20 cellular contexts compared by ENCODE assay signal in genomic region chr6:54525731-54526130, GRCh38.
DNase-seq lines count a peak whose midpoint lies in the region; TF ChIP-seq lines count a peak whose summit lies in the region.
"Had no signal": no experiment of that assay in that cellular context is flagged by ENCODE, and none has a peak within 500 bp of the region (broad histone marks: within the 10 kb centered on the region; RNA-seq: fewer than 3 reads in every experiment).

No MANE protein-coding gene starts in this region.

- TF ChIP-seq EP300 in SK-N-SH (IDR thresholded peaks at IDR 0.05; ENCODE audit: borderline replicate concordance in 1 of 2, low read depth in 1 of 2, low read length in 1 of 2) = no peak

- no peaks in the 10 kb centered on the region for H4K20me1 ChIP-seq in SK-N-SH (ENCODE audit: insufficient read depth)

- no peak overlapping the region for H2AFZ ChIP-seq in SK-N-SH (ENCODE audit: low read depth)

- H3K27me3 ChIP-seq in SK-N-SH (ENCODE audit: insufficient read depth) = no peaks in the 10 kb centered on the region
- H3K27me3 ChIP-seq: adrenal gland, tibial nerve had no signal

- H3K4me3 ChIP-seq in epithelial cell of esophagus (ENCODE audit: low read length) (no peak overlapping the region), SK-N-SH (ENCODE audit: low read depth in 2 of 2, low read length in 1 of 2) (no peak overlapping the region)
- H3K4me3 ChIP-seq: adrenal gland, left ventricle myocardium inferior, tibial nerve had no signal

- DNase-seq in ELR (ENCODE audit: low read depth) = peak; percentile 65
- peak; percentile 5 for DNase-seq in NCI-H226
- peak; percentile 68 for DNase-seq in epithelial cell of esophagus (ENCODE audit: low read depth)
- peak; percentile 2 for DNase-seq in myocyte (ENCODE audit: low read depth)
- no peak for DNase-seq in DMS53 (lab: John Stamatoyannopoulos, UW)
- DNase-seq in activated CD8-positive, alpha-beta memory T cell treated with anti-CD3 and anti-CD28 coated beads for 24 hours = no peak
- DNase-seq in cerebellar cortex (ENCODE audit: low spot score) = no peak
- no peak for DNase-seq in SK-N-SH
- DNase-seq: activated CD4-positive, alpha-beta T cell treated with anti-CD3 and anti-CD28 coated beads for 1 hour; activated CD8-positive, alpha-beta memory T cell treated with anti-CD3 and anti-CD28 coated beads, Interleukin-2, amount 10 ng/mL, durations not matched to agents 7 days and 5 days; adrenal gland; DND-41; effector memory CD8-positive, alpha-beta T cell; KG1; left ventricle myocardium inferior; NCI-H1105; NCI-H69; OCI-M1; T-helper 9 cell had no signal

- POLR2A ChIA-PET in SK-N-SH (lab: Yijun Ruan, JAX) = no interaction called here

- H3K9ac ChIP-seq in SK-N-SH = no peak overlapping the region

- TF ChIP-seq RAD21 in SK-N-SH (IDR thresholded peaks at IDR 0.05; ENCODE audit: low read length) = no peak

- 0 out of 2 replicates have a peak, but pooled peaks cover 4% of the 10 kb centered on the region for H3K9me2 ChIP-seq in SK-N-SH

- H3K79me2 ChIP-seq in SK-N-SH (ENCODE audit: insufficient read depth) = no peaks in the 10 kb centered on the region

- no peak for TF ChIP-seq CTCF in epithelial cell of esophagus (IDR thresholded peaks at IDR 0.05; ENCODE audit: insufficient read depth, low read depth, low read length, missing control alignments)
- TF ChIP-seq CTCF in SK-N-SH (IDR thresholded peaks at IDR 0.05) = no peak

- no peaks in the 10 kb centered on the region for H3K4me1 ChIP-seq in SK-N-SH (ENCODE audit: control insufficient read depth in 1 of 2, insufficient read depth in 2 of 2, low read depth in 1 of 2, low read length in 1 of 2)
- H3K4me1 ChIP-seq: adrenal gland, left ventricle myocardium inferior, tibial nerve had no signal

- no peak overlapping the region for H3K27ac ChIP-seq in SK-N-SH (ENCODE audit: low read depth in 2 of 2, low read length in 1 of 2)
- H3K27ac ChIP-seq: adrenal gland, left ventricle myocardium inferior, tibial nerve had no signal

- H3K9me3 ChIP-seq in SK-N-SH = no peaks in the 10 kb centered on the region
- H3K9me3 ChIP-seq: adrenal gland had no signal

- no peak overlapping the region for H3K4me2 ChIP-seq in SK-N-SH

- H3F3A ChIP-seq in SK-N-SH (replicated peaks; ENCODE audit: insufficient read depth) = no peaks in the 10 kb centered on the region

- CTCF ChIA-PET in SK-N-SH (lab: Yijun Ruan, JAX) = no interaction called here

- WGBS in SK-N-SH (ENCODE audit: low lambda C conversion rate) = 0% methylated on average over 2 of the region's 2 CpGs

- H3K36me3 ChIP-seq in SK-N-SH (replicated peaks in 1 of 2; ENCODE audit: control insufficient read depth in 1 of 2, insufficient read depth in 2 of 2, low read length in 1 of 2) = no peaks in the 10 kb centered on the region
- H3K36me3 ChIP-seq: adrenal gland, left ventricle myocardium inferior, tibial nerve had no signal

TF ChIP-seq in SK-N-SH, 30 proteins besides CTCF, POLR2A, EP300 and RAD21:
- TF ChIP-seq NRF1 (IDR thresholded peaks at IDR 0.05; ENCODE audit: low read depth, low read length) (no peak), CHD2 (IDR thresholded peaks at IDR 0.05; ENCODE audit: low read length, partially characterized antibody) (no peak), SIN3A (IDR thresholded peaks at IDR 0.05; ENCODE audit: borderline replicate concordance, low read depth, low read length) (no peak), IRF3 (IDR thresholded peaks at IDR 0.05; ENCODE audit: low read depth, low read length) (no peak), RFX5 (IDR thresholded peaks at IDR 0.05; ENCODE audit: low read length) (no peak), USF1 (IDR thresholded peaks at IDR 0.05; ENCODE audit: borderline replicate concordance, low read depth) (no peak), GABPA (IDR thresholded peaks at IDR 0.05; ENCODE audit: low read depth) (no peak), SMC3 (IDR thresholded peaks at IDR 0.05; ENCODE audit: low read depth, low read length) (no peak), YY1 (IDR thresholded peaks at IDR 0.05; ENCODE audit: low read depth) (no peak)

Comparison
In these comparisons a context has a peak if more than half of its experiments do, and no peak if none do; other contexts are left out.
1. DNase-seq: peak in ELR (single experiment), NCI-H226 (single experiment), epithelial cell of esophagus (single experiment) and myocyte (single experiment); none in DMS53 (single experiment), activated CD8-positive, alpha-beta memory T cell treated with anti-CD3 and anti-CD28 coated beads for 24 hours (single experiment), cerebellar cortex (single experiment) and SK-N-SH (single experiment).